ENCODE assay signal across 3 cellular contexts in genomic region chr16:20280259-20280658, GRCh38.
TF ChIP-seq lines count a peak whose summit lies in the region.

No MANE protein-coding gene starts in this region.

TF ChIP-seq in A549, 52 proteins besides CTCF, POLR2A, EP300 and RAD21 (continued from another document):
- TF ChIP-seq, protein P1, sequence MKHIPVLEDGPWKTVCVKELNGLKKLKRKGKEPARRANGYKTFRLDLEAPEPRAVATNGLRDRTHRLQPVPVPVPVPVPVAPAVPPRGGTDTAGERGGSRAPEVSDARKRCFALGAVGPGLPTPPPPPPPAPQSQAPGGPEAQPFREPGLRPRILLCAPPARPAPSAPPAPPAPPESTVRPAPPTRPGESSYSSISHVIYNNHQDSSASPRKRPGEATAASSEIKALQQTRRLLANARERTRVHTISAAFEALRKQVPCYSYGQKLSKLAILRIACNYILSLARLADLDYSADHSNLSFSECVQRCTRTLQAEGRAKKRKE (CRISPR knock-in tag; IDR thresholded peaks at IDR 0.05; ENCODE audit: low read depth), result no peak
- TF ChIP-seq GATA3 (IDR thresholded peaks at IDR 0.05; ENCODE audit: borderline replicate concordance) (no peak), NR3C1 (IDR thresholded peaks at IDR 0.05) (no peak), KDM1A (IDR thresholded peaks at IDR 0.05; ENCODE audit: low read depth) (no peak), KDM5A (IDR thresholded peaks at IDR 0.05) (no peak), MAFK (IDR thresholded peaks at IDR 0.05; ENCODE audit: partially characterized antibody) (peak; percentile 53), ZSCAN20 (CRISPR knock-in tag; IDR thresholded peaks at IDR 0.05) (no peak)

TF ChIP-seq in HEK293, 187 proteins besides CTCF, POLR2A, EP300 and RAD21:
- no peak for TF ChIP-seq PRDM10 (tag by site-specific recombination; IDR thresholded peaks at IDR 0.05)
- no peak for TF ChIP-seq ZNF169 (tag by site-specific recombination; IDR thresholded peaks at IDR 0.05)
- no peak for TF ChIP-seq ZSCAN18 (tag by site-specific recombination; IDR thresholded peaks at IDR 0.05)
- TF ChIP-seq ZNF184 (tag by site-specific recombination; IDR thresholded peaks at IDR 0.05), result no peak
- peak; percentile 64; the same call in 1 of the 2 replicates for TF ChIP-seq ZNF140 (tag by site-specific recombination; IDR thresholded peaks at IDR 0.05)
- no peak for TF ChIP-seq ZNF37A (tag by site-specific recombination; IDR thresholded peaks at IDR 0.05)

TF ChIP-seq in K562, 482 proteins besides CTCF, POLR2A, EP300 and RAD21:
- TF ChIP-seq, protein P2, sequence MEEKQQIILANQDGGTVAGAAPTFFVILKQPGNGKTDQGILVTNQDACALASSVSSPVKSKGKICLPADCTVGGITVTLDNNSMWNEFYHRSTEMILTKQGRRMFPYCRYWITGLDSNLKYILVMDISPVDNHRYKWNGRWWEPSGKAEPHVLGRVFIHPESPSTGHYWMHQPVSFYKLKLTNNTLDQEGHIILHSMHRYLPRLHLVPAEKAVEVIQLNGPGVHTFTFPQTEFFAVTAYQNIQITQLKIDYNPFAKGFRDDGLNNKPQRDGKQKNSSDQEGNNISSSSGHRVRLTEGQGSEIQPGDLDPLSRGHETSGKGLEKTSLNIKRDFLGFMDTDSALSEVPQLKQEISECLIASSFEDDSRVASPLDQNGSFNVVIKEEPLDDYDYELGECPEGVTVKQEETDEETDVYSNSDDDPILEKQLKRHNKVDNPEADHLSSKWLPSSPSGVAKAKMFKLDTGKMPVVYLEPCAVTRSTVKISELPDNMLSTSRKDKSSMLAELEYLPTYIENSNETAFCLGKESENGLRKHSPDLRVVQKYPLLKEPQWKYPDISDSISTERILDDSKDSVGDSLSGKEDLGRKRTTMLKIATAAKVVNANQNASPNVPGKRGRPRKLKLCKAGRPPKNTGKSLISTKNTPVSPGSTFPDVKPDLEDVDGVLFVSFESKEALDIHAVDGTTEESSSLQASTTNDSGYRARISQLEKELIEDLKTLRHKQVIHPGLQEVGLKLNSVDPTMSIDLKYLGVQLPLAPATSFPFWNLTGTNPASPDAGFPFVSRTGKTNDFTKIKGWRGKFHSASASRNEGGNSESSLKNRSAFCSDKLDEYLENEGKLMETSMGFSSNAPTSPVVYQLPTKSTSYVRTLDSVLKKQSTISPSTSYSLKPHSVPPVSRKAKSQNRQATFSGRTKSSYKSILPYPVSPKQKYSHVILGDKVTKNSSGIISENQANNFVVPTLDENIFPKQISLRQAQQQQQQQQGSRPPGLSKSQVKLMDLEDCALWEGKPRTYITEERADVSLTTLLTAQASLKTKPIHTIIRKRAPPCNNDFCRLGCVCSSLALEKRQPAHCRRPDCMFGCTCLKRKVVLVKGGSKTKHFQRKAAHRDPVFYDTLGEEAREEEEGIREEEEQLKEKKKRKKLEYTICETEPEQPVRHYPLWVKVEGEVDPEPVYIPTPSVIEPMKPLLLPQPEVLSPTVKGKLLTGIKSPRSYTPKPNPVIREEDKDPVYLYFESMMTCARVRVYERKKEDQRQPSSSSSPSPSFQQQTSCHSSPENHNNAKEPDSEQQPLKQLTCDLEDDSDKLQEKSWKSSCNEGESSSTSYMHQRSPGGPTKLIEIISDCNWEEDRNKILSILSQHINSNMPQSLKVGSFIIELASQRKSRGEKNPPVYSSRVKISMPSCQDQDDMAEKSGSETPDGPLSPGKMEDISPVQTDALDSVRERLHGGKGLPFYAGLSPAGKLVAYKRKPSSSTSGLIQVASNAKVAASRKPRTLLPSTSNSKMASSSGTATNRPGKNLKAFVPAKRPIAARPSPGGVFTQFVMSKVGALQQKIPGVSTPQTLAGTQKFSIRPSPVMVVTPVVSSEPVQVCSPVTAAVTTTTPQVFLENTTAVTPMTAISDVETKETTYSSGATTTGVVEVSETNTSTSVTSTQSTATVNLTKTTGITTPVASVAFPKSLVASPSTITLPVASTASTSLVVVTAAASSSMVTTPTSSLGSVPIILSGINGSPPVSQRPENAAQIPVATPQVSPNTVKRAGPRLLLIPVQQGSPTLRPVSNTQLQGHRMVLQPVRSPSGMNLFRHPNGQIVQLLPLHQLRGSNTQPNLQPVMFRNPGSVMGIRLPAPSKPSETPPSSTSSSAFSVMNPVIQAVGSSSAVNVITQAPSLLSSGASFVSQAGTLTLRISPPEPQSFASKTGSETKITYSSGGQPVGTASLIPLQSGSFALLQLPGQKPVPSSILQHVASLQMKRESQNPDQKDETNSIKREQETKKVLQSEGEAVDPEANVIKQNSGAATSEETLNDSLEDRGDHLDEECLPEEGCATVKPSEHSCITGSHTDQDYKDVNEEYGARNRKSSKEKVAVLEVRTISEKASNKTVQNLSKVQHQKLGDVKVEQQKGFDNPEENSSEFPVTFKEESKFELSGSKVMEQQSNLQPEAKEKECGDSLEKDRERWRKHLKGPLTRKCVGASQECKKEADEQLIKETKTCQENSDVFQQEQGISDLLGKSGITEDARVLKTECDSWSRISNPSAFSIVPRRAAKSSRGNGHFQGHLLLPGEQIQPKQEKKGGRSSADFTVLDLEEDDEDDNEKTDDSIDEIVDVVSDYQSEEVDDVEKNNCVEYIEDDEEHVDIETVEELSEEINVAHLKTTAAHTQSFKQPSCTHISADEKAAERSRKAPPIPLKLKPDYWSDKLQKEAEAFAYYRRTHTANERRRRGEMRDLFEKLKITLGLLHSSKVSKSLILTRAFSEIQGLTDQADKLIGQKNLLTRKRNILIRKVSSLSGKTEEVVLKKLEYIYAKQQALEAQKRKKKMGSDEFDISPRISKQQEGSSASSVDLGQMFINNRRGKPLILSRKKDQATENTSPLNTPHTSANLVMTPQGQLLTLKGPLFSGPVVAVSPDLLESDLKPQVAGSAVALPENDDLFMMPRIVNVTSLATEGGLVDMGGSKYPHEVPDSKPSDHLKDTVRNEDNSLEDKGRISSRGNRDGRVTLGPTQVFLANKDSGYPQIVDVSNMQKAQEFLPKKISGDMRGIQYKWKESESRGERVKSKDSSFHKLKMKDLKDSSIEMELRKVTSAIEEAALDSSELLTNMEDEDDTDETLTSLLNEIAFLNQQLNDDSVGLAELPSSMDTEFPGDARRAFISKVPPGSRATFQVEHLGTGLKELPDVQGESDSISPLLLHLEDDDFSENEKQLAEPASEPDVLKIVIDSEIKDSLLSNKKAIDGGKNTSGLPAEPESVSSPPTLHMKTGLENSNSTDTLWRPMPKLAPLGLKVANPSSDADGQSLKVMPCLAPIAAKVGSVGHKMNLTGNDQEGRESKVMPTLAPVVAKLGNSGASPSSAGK (IDR thresholded peaks at IDR 0.05), result peak; percentile 17; the same call in 1 of the 2 replicates
- peak; percentile 73 for TF ChIP-seq L3MBTL2 (IDR thresholded peaks at IDR 0.05)
- peak; percentile 80 for TF ChIP-seq MAFG (tag; conservative IDR thresholded peaks at IDR 0.05)
- TF ChIP-seq SPI1 (IDR thresholded peaks at IDR 0.05; ENCODE audit: borderline replicate concordance, low read depth, low read length), result no peak
- no peak for TF ChIP-seq CGGBP1 (CRISPR knock-in tag; IDR thresholded peaks at IDR 0.05)
- TF ChIP-seq TSC22D4 (tag; IDR thresholded peaks at IDR 0.05), result no peak
- TF ChIP-seq ZNF778 (CRISPR knock-in tag; IDR thresholded peaks at IDR 0.05), result no peak
- peak; percentile 69 for TF ChIP-seq C11orf30 (IDR thresholded peaks at IDR 0.05; ENCODE audit: low read depth)
- TF ChIP-seq MAFF (IDR thresholded peaks at IDR 0.05; ENCODE audit: low read length), result peak; percentile 74
- TF ChIP-seq MAFK (IDR thresholded peaks at IDR 0.05; ENCODE audit: low read length), result peak; percentile 68; the same call in 1 of the 2 replicates
- peak; percentile 63 for TF ChIP-seq ZNF316 (IDR thresholded peaks at IDR 0.05)
- TF ChIP-seq, protein P3, sequence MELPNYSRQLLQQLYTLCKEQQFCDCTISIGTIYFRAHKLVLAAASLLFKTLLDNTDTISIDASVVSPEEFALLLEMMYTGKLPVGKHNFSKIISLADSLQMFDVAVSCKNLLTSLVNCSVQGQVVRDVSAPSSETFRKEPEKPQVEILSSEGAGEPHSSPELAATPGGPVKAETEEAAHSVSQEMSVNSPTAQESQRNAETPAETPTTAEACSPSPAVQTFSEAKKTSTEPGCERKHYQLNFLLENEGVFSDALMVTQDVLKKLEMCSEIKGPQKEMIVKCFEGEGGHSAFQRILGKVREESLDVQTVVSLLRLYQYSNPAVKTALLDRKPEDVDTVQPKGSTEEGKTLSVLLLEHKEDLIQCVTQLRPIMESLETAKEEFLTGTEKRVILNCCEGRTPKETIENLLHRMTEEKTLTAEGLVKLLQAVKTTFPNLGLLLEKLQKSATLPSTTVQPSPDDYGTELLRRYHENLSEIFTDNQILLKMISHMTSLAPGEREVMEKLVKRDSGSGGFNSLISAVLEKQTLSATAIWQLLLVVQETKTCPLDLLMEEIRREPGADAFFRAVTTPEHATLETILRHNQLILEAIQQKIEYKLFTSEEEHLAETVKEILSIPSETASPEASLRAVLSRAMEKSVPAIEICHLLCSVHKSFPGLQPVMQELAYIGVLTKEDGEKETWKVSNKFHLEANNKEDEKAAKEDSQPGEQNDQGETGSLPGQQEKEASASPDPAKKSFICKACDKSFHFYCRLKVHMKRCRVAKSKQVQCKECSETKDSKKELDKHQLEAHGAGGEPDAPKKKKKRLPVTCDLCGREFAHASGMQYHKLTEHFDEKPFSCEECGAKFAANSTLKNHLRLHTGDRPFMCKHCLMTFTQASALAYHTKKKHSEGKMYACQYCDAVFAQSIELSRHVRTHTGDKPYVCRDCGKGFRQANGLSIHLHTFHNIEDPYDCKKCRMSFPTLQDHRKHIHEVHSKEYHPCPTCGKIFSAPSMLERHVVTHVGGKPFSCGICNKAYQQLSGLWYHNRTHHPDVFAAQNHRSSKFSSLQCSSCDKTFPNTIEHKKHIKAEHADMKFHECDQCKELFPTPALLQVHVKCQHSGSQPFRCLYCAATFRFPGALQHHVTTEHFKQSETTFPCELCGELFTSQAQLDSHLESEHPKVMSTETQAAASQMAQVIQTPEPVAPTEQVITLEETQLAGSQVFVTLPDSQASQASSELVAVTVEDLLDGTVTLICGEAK (IDR thresholded peaks at IDR 0.05), result no peak
- TF ChIP-seq, protein P3 (CRISPR knock-in tag; IDR thresholded peaks at IDR 0.05), result no peak
- TF ChIP-seq HNRNPUL1 (IDR thresholded peaks at IDR 0.05; ENCODE audit: low read length), result no peak
- peak; percentile 71 for TF ChIP-seq NFE2 (IDR thresholded peaks at IDR 0.05; ENCODE audit: low read depth)
